13 cellular contexts compared by ENCODE assay signal in the genomic region with DNA sequence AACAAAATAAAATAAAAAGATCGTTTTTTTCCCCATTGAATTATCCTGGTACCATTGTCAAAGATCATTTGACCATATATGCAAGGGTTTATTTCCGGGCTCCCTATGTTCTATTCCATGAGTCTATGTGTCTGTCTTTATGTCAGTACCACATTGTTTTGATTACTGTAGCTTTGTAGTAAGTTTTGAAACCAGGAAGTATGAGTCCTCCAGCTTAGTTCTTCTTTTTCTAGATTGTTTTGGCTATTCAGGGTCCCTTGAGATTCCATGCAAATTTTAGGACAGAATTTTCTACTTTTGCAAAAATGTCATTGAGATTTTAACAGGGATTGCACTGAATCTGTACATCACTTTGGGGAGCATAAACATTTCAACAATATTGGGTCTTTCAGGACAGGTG. TPM values are rescaled to one million over a fixed set of nuclear protein-coding genes. Genes with fewer than 3 reads are reported as not detected.
DNase-seq lines count a peak whose midpoint lies in the region; ATAC-seq, FAIRE-seq and TF ChIP-seq lines count a peak whose summit lies in the region.
"Had no signal": no experiment of that assay in that cellular context is flagged by ENCODE, and none has a peak within 500 bp of the region (broad histone marks: within the 10 kb centered on the region; RNA-seq: fewer than 3 reads in every experiment).

No MANE protein-coding gene starts in this region.

- peaks cover 3% of the 10 kb centered on the region for H3K9me3 Mint-ChIP-seq in memory B cell
- H3K9me3 Mint-ChIP-seq: HFFc6 had no signal

- CTCF ChIA-PET in A549 (lab: Yijun Ruan, JAX), result interaction anchor here (1.0 to 9.0 kb wide), 6 partner anchors 31 to 126 kb away, joined by 3 to 69 read pairs (median 7); no protein-coding TSS in a partner anchor
- CTCF ChIA-PET in PC-9 (lab: Charles Lee), result no interaction called here

- POLR2A ChIA-PET in A549 (lab: Yijun Ruan, JAX), result no interaction called here
- POLR2A ChIA-PET in PC-9 (lab: Charles Lee; ENCODE audit: unreplicated experiment), result no interaction called here

- H3K9me2 ChIP-seq in DOHH2 (replicated peaks; ENCODE audit: control insufficient read depth, low read length), result no peaks in the 10 kb centered on the region
- H3K9me2 ChIP-seq in PC-9 (ENCODE audit: insufficient read depth), result no peaks in the 10 kb centered on the region

- peaks cover 11% of the 10 kb centered on the region for H3K4me1 Mint-ChIP-seq in memory B cell

- H3F3A ChIP-seq in DOHH2 (ENCODE audit: control insufficient read depth, insufficient read depth) (peaks cover 4% of the 10 kb centered on the region), PC-9 (ENCODE audit: insufficient read depth, low read depth) (peaks cover 30% of the 10 kb centered on the region)

- no peaks in the 10 kb centered on the region for H3K27me3 Mint-ChIP-seq in memory B cell

- H3K27ac ChIP-seq in A549, result peak overlapping the region; percentile 0 to 11; a peak in 3 of 6 replicates
- H3K27ac ChIP-seq in DOHH2 (ENCODE audit: low read depth, low read length), result peak overlapping the region; percentile 26; the same call in 1 of the 2 replicates
- H3K27ac ChIP-seq in PC-9, result peak overlapping the region; percentile 99; the same call in 1 of the 2 replicates
- H3K27ac ChIP-seq: BLaER1 had no signal

- WGBS in A549 (ENCODE audit: missing lambda C conversion rate), result 88% methylated on average over 2 of the region's 2 CpGs

- H3K79me2 ChIP-seq in DOHH2 (ENCODE audit: control insufficient read depth, low read length) (no peaks in the 10 kb centered on the region), PC-9 (ENCODE audit: low read depth) (peaks cover 15% of the 10 kb centered on the region)

- FAIRE-seq in A549 (lab: Jason Lieb, UNC), result no peak
- FAIRE-seq in frontal cortex (lab: Jason Lieb, UNC), result no peak
- FAIRE-seq: HepG2, HTR-8/SVneo had no signal

- TF ChIP-seq CTCF in A549 (IDR thresholded peaks at IDR 0.05) (no peak), DOHH2 (IDR thresholded peaks at IDR 0.05; ENCODE audit: low read depth, low read length, poor library complexity, severe bottlenecking) (no peak), PC-9 (conservative IDR thresholded peaks at IDR 0.05) (no peak)

- H3K4me3 Mint-ChIP-seq in memory B cell, result no peak overlapping the region
- H3K4me3 Mint-ChIP-seq: HFFc6 had no signal

- H3K4me1 ChIP-seq in A549 (peaks cover 24% of the 10 kb centered on the region), DOHH2 (ENCODE audit: control insufficient read depth, low read length) (peaks cover 8% of the 10 kb centered on the region), PC-9 (replicated peaks; ENCODE audit: insufficient read depth) (peaks cover 45% of the 10 kb centered on the region)

- no peak for ATAC-seq in A549
- peak; percentile 50 for ATAC-seq in memory B cell (ENCODE audit: low read depth)
- no peak for ATAC-seq in esophagus mucosa
- ATAC-seq: HepG2 had no signal

- no peak for TF ChIP-seq EP300 in A549 (IDR thresholded peaks at IDR 0.05)

- H3K27ac Mint-ChIP-seq in memory B cell, result peak overlapping the region; percentile 55
- H3K27ac Mint-ChIP-seq: HFFc6 had no signal

- no peak overlapping the region for H2AFZ ChIP-seq in PC-9

- intact Hi-C loops in PC-9 (cut with micrococcal nuclease; ENCODE audit: unreplicated experiment), result no loop called here

- H3K4me2 ChIP-seq in A549 (no peak overlapping the region), DOHH2 (ENCODE audit: low read length) (peak overlapping the region; percentile 47), PC-9 (no peak overlapping the region)
- H3K4me2 ChIP-seq: BLaER1 had no signal

- TF ChIP-seq POLR2A in A549 (IDR thresholded peaks at IDR 0.05; ENCODE audit: low read length), result no peak

- DNase-seq in A549 (ENCODE audit: low read depth in 1 of 2, low spot score in 1 of 2) (no peak), PC-9 (no peak), memory B cell (ENCODE audit: low spot score in 2 of 2) (no peak), amygdala (lab: John Stamatoyannopoulos, UW) (no peak), frontal cortex (ENCODE audit: low spot score in 2 of 2) (no peak)
- DNase-seq: DMS53, HCEC 1CT, HFFc6 had no signal

- H3K4me3 ChIP-seq in A549 (no peak overlapping the region), DOHH2 (ENCODE audit: low read length) (no peak overlapping the region), PC-9 (no peak overlapping the region)
- H3K4me3 ChIP-seq: BLaER1 had no signal

- H3K36me3 ChIP-seq in DOHH2 (ENCODE audit: control insufficient read depth, low read length) (no peaks in the 10 kb centered on the region), PC-9 (ENCODE audit: low read depth) (no peaks in the 10 kb centered on the region)
- H3K36me3 ChIP-seq: BLaER1 had no signal

- TF ChIP-seq RAD21 in A549 (conservative IDR thresholded peaks at IDR 0.05 in 1 of 2, IDR thresholded peaks at IDR 0.05 in 1 of 2), result no peak

- peaks cover 9% of the 10 kb centered on the region; the same call in 1 of the 3 replicates for H3K9me3 ChIP-seq in A549
- H3K9me3 ChIP-seq in DOHH2 (ENCODE audit: control insufficient read depth, insufficient read depth, low read length), result no peaks in the 10 kb centered on the region
- H3K9me3 ChIP-seq in PC-9 (ENCODE audit: insufficient read depth, low read depth), result no peaks in the 10 kb centered on the region
- H3K9me3 ChIP-seq: BLaER1 had no signal

- peaks cover 3% of the 10 kb centered on the region for H3K36me3 Mint-ChIP-seq in memory B cell

- no TSS peak for BruUV-seq in PC-9 (replicated peaks; lab: Mats Ljungman, UMichigan)

- H4K20me1 ChIP-seq in DOHH2 (ENCODE audit: control insufficient read depth, insufficient read depth, low read depth, low read length), result no peaks in the 10 kb centered on the region
- H4K20me1 ChIP-seq in PC-9 (ENCODE audit: insufficient read depth), result no peaks in the 10 kb centered on the region
- H4K20me1 ChIP-seq: BLaER1 had no signal

- H3K27me3 ChIP-seq in DOHH2 (ENCODE audit: control insufficient read depth, low read length), result no peaks in the 10 kb centered on the region
- H3K27me3 ChIP-seq in PC-9 (ENCODE audit: insufficient read depth, low read depth), result no peaks in the 10 kb centered on the region
- H3K27me3 ChIP-seq: BLaER1 had no signal

TF ChIP-seq in A549, 52 proteins besides CTCF, POLR2A, EP300 and RAD21:
- 0 out of 2 replicates have a peak, but pooled peaks have one; percentile 32 for TF ChIP-seq KDM1A (IDR thresholded peaks at IDR 0.05; ENCODE audit: low read depth)
- TF ChIP-seq, protein P1, sequence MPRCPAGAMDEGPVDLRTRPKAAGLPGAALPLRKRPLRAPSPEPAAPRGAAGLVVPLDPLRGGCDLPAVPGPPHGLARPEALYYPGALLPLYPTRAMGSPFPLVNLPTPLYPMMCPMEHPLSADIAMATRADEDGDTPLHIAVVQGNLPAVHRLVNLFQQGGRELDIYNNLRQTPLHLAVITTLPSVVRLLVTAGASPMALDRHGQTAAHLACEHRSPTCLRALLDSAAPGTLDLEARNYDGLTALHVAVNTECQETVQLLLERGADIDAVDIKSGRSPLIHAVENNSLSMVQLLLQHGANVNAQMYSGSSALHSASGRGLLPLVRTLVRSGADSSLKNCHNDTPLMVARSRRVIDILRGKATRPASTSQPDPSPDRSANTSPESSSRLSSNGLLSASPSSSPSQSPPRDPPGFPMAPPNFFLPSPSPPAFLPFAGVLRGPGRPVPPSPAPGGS (IDR thresholded peaks at IDR 0.05), result no peak
- no peak for TF ChIP-seq HEYL (CRISPR knock-in tag; IDR thresholded peaks at IDR 0.05)
- TF ChIP-seq FOXS1 (CRISPR knock-in tag; IDR thresholded peaks at IDR 0.05), result 0 out of 2 replicates have a peak, but pooled peaks have one; percentile 33
- no peak for TF ChIP-seq HOXB5 (CRISPR knock-in tag; IDR thresholded peaks at IDR 0.05)

RNA-seq across cellular contexts. Expression of a gene that starts 18.7 kb away (rescaled TPM):
- 24.4 and 30.3 TPM in 2 replicates for polyA plus RNA-seq in A549 (2011; rRNA removed)
- polyA plus RNA-seq in A549 (2012; cell fraction: cytosol; rRNA removed), result 51.7 and 54.7 TPM in 2 replicates
- 83.0 and 94.5 TPM in 2 replicates for polyA plus RNA-seq in A549 (2012; cell fraction: nucleus; rRNA removed)
- polyA plus RNA-seq in A549 (2017; fragmentation: RNase III; extraction: RNeasy Plus Mini Kit Qiagen cat#74134 plus additional on column Dnase treatment), result 24.1 to 33.0 TPM (median 31.5 TPM) in 3 replicates
- 16.2 and 33.7 TPM in 2 replicates for polyA minus RNA-seq in A549 (2011; rRNA and poly(A)+ RNA removed)
- total RNA-seq in PC-9 (2021), result 176 and 208 TPM in 2 replicates
- 5.7 TPM for total RNA-seq in frontal cortex
- total RNA-seq in esophagus mucosa, result 108 TPM

Comparison
In these comparisons a context has a peak if more than half of its experiments do, and no peak if none do; other contexts are left out.
1. H3K27ac ChIP-seq: peak in every context shown above with its lines; median percentile 99 in PC-9; 26 in DOHH2; 6 in A549.
2. RNA of a gene that starts 18.7 kb away (total RNA-seq): 176 to 208 TPM in PC-9 and 108 TPM in esophagus mucosa (single experiment); 5.7 TPM in frontal cortex (single experiment); every median in the first group is over 10 times any median in the second.